10 cellular contexts compared by ENCODE assay signal in the genomic region with DNA sequence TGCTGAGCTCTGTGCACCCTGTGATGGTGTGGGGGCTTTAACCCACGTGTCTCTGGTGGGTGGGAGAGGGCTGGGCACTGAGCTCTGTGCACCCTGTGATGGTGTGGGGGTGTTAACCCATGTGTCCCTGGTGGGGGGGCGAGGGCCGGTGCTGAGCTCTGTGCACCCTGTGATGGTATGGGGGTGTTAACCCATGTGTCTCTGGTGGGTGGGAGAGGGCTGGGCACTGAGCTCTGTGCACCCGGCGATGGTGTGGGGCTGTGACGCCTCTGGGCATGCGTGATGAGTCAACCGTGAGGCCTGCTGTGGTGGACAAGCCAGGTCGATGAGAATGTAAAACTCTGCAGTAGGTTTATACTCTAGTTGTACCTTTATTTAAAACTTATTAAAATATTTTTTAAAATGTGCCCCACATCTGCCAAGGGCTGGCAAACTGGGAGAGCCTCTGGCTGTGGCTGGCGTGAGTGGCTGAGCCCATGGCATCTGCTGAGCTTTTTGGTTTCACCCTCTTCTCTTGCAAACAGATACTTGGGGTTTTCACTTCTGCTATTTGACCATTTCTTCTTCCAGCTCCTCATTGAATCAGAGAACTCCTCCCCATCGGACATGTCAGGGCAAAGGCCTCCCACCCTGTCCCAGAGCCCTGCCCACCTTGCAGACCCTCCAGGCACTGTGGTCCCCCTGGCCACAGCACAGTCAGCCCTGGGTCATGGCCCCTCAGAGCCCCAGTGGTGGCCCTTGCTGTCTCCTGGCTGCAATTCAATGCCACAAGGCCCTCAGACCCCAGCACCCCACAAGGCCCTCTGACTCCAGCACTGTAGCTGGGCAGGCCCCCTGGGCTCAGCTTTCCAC. TPM values are rescaled to one million over a fixed set of nuclear protein-coding genes. Genes with fewer than 3 reads are reported as not detected.
A peak's percentile ranks its signal among the peaks of the same experiment; 100 is the strongest.
DNase-seq lines count a peak whose midpoint lies in the region; ATAC-seq and TF ChIP-seq lines count a peak whose summit lies in the region.
"Had no signal": no experiment of that assay in that cellular context is flagged by ENCODE, and none has a peak within 500 bp of the region (broad histone marks: within the 10 kb centered on the region; RNA-seq: fewer than 3 reads in every experiment).

No MANE protein-coding gene starts in this region.

- in situ Hi-C loops in GM13976 (cut with MboI; ENCODE audit: low sequenced_read_pairs, unreplicated experiment): no loop called here

- H3K9ac ChIP-seq in duodenal mucosa (ENCODE audit: low read depth in 1 of 2, low read length in 2 of 2): no peak overlapping the region

- peaks cover 8% of the 10 kb centered on the region for H3K36me3 Mint-ChIP-seq in mesothelial cell of epicardium
- H3K36me3 Mint-ChIP-seq: naive thymus-derived CD8-positive, alpha-beta T cell had no signal

- no peaks in the 10 kb centered on the region for H3K4me1 ChIP-seq in duodenal mucosa (ENCODE audit: control insufficient read depth in 1 of 2, insufficient read depth in 2 of 2, low read length in 2 of 2)

- peak overlapping the region; percentile 50 for H3K27ac ChIP-seq in duodenal mucosa (ENCODE audit: low read depth, low read length)
- H3K27ac ChIP-seq: upper lobe of left lung had no signal

- no peaks in the 10 kb centered on the region for H3K9me3 ChIP-seq in duodenal mucosa (ENCODE audit: control insufficient read depth in 1 of 2, low read length in 2 of 2)
- H3K9me3 ChIP-seq: upper lobe of left lung had no signal

- no peaks in the 10 kb centered on the region for H3K27me3 ChIP-seq in duodenal mucosa (ENCODE audit: control insufficient read depth in 1 of 2, insufficient read depth in 2 of 2, low read length in 2 of 2)
- H3K27me3 ChIP-seq: upper lobe of left lung had no signal

- DNase-seq in GM13976 (ENCODE audit: low spot score) (peak; percentile 88), GM20000 (ENCODE audit: low spot score) (peak; percentile 90), NCI-H2081 treated with DMSO at 0.1 percent for 48 hours (lab: John Stamatoyannopoulos, UW) (no peak), SW480 (ENCODE audit: low spot score) (no peak), mesothelial cell of epicardium (ENCODE audit: low spot score in 2 of 2, unreplicated experiment in 2 of 2) (no peak), iPS-NIHi11 (ENCODE audit: low spot score) (no peak)

- H3K36me3 ChIP-seq in duodenal mucosa (ENCODE audit: control insufficient read depth in 1 of 2, insufficient read depth in 2 of 2, low read length in 2 of 2): no peaks in the 10 kb centered on the region
- H3K36me3 ChIP-seq: upper lobe of left lung had no signal

- H3K27ac Mint-ChIP-seq in mesothelial cell of epicardium: no peak overlapping the region
- H3K27ac Mint-ChIP-seq: naive thymus-derived CD8-positive, alpha-beta T cell had no signal

- H3K4me3 Mint-ChIP-seq in mesothelial cell of epicardium: no peak overlapping the region
- H3K4me3 Mint-ChIP-seq: naive thymus-derived CD8-positive, alpha-beta T cell had no signal

- H3K4me1 Mint-ChIP-seq in mesothelial cell of epicardium: peaks cover 4% of the 10 kb centered on the region

- no peak overlapping the region for H3K4me3 ChIP-seq in duodenal mucosa (ENCODE audit: low read depth in 1 of 2, low read length in 2 of 2)
- H3K4me3 ChIP-seq: upper lobe of left lung had no signal

- no peaks in the 10 kb centered on the region for H3K9me3 Mint-ChIP-seq in mesothelial cell of epicardium
- H3K9me3 Mint-ChIP-seq: naive thymus-derived CD8-positive, alpha-beta T cell had no signal

- ATAC-seq in HG03432 (IDR thresholded peaks at IDR 0.05; ENCODE audit: unreplicated experiment): peak; percentile 83
- ATAC-seq: naive thymus-derived CD8-positive, alpha-beta T cell had no signal

- no peaks in the 10 kb centered on the region for H3K27me3 Mint-ChIP-seq in mesothelial cell of epicardium (ENCODE audit: low read depth)

- TF ChIP-seq CTCF in GM13976 (IDR thresholded peaks at IDR 0.05; ENCODE audit: borderline replicate concordance, control extremely low read depth, extremely low read depth, insufficient read depth, missing control alignments): no peak
- TF ChIP-seq CTCF in GM20000 (IDR thresholded peaks at IDR 0.05; ENCODE audit: extremely low read depth, missing control alignments): no peak
- TF ChIP-seq CTCF in mesothelial cell of epicardium (IDR thresholded peaks at IDR 0.05; ENCODE audit: unreplicated experiment): no peak

RNA-seq across cellular contexts. Expression of gene EXOC3, which starts 18.5 kb away (rescaled TPM):
- total RNA-seq in mesothelial cell of epicardium: 70.4 to 73.5 TPM (median 71.2 TPM) in 3 replicates

Comparison
In these comparisons a context has a peak if more than half of its experiments do, and no peak if none do; other contexts are left out.
1. DNase-seq: peak in GM13976 (single experiment) and GM20000 (single experiment); none in NCI-H2081 treated with DMSO at 0.1 percent for 48 hours (single experiment), SW480 (single experiment), mesothelial cell of epicardium (0 of 2) and iPS-NIHi11 (single experiment).